1 cellular context compared by ENCODE assay signal in genomic region chr7:26910221-26910620, GRCh38.
TF ChIP-seq lines count a peak whose summit lies in the region.

No MANE protein-coding gene starts in this region.

TF ChIP-seq in HepG2, 621 proteins besides CTCF, POLR2A, EP300 and RAD21 (continued from another document and continues in another):
- TF ChIP-seq ZNF687 (CRISPR knock-in tag; IDR thresholded peaks at IDR 0.05) (no peak), FOXP1 (IDR thresholded peaks at IDR 0.05) (no peak), FOXP1 (CRISPR knock-in tag; IDR thresholded peaks at IDR 0.05) (peak; percentile 91), ZNF713 (CRISPR knock-in tag; IDR thresholded peaks at IDR 0.05) (no peak), HOXA3 (CRISPR knock-in tag; IDR thresholded peaks at IDR 0.05) (no peak), ZNF776 (CRISPR knock-in tag; IDR thresholded peaks at IDR 0.05) (no peak), CHCHD3 (CRISPR knock-in tag; IDR thresholded peaks at IDR 0.05) (no peak), ZBTB42 (CRISPR knock-in tag; IDR thresholded peaks at IDR 0.05) (no peak), DMAP1 (CRISPR knock-in tag; IDR thresholded peaks at IDR 0.05) (no peak), ZNF136 (CRISPR knock-in tag; IDR thresholded peaks at IDR 0.05; ENCODE audit: low read depth) (no peak), RNF2 (conservative IDR thresholded peaks at IDR 0.05; ENCODE audit: low read depth) (no peak), ZNF652 (CRISPR knock-in tag; IDR thresholded peaks at IDR 0.05; ENCODE audit: borderline replicate concordance, low read depth) (no peak), ZNF547 (CRISPR knock-in tag; IDR thresholded peaks at IDR 0.05) (no peak), HOMEZ (CRISPR knock-in tag; IDR thresholded peaks at IDR 0.05; ENCODE audit: low read depth) (0 out of 2 replicates have a peak, but pooled peaks have one; percentile 20), FOXO1 (CRISPR knock-in tag; IDR thresholded peaks at IDR 0.05) (peak; percentile 20; the same call in 1 of the 2 replicates), SAP130 (CRISPR knock-in tag; IDR thresholded peaks at IDR 0.05; ENCODE audit: low read depth) (peak; percentile 17; the same call in 1 of the 2 replicates), ZFP82 (CRISPR knock-in tag; IDR thresholded peaks at IDR 0.05; ENCODE audit: borderline replicate concordance) (no peak), GTF2F1 (IDR thresholded peaks at IDR 0.05; ENCODE audit: low read length) (no peak), SKIL (CRISPR knock-in tag; IDR thresholded peaks at IDR 0.05; ENCODE audit: borderline replicate concordance) (no peak), ERF (CRISPR knock-in tag; IDR thresholded peaks at IDR 0.05) (no peak), PAXIP1 (CRISPR knock-in tag; conservative IDR thresholded peaks at IDR 0.05) (no peak), ZNF180 (CRISPR knock-in tag; IDR thresholded peaks at IDR 0.05; ENCODE audit: borderline replicate concordance, low read depth) (no peak), ATM (IDR thresholded peaks at IDR 0.05; ENCODE audit: borderline replicate concordance) (no peak), MEIS1 (CRISPR knock-in tag; IDR thresholded peaks at IDR 0.05; ENCODE audit: borderline replicate concordance) (no peak), ATF6 (CRISPR knock-in tag; conservative IDR thresholded peaks at IDR 0.05) (no peak), ATF3 (CRISPR knock-in tag; IDR thresholded peaks at IDR 0.05) (peak; percentile 63), FOSL2 (CRISPR knock-in tag; IDR thresholded peaks at IDR 0.05) (peak; percentile 96), ZNF740 (CRISPR knock-in tag; IDR thresholded peaks at IDR 0.05) (no peak), ZNF784 (CRISPR knock-in tag; IDR thresholded peaks at IDR 0.05; ENCODE audit: borderline replicate concordance) (no peak), NFIB (CRISPR knock-in tag; IDR thresholded peaks at IDR 0.05; ENCODE audit: borderline replicate concordance) (no peak), SALL1 (CRISPR knock-in tag; IDR thresholded peaks at IDR 0.05) (peak; percentile 51), NFIC (IDR thresholded peaks at IDR 0.05; ENCODE audit: low read length) (no peak), ZNF24 (IDR thresholded peaks at IDR 0.05) (no peak), YY1 (IDR thresholded peaks at IDR 0.05; ENCODE audit: insufficient read depth, insufficient replicate concordance, low read depth, low read length) (no peak), ZNF317 (CRISPR knock-in tag; IDR thresholded peaks at IDR 0.05) (no peak), KMT2A (CRISPR knock-in tag; IDR thresholded peaks at IDR 0.05) (no peak), PAWR (CRISPR knock-in tag; IDR thresholded peaks at IDR 0.05; ENCODE audit: borderline replicate concordance) (no peak), DR1 (CRISPR knock-in tag; IDR thresholded peaks at IDR 0.05) (no peak), ZBTB37 (CRISPR knock-in tag; IDR thresholded peaks at IDR 0.05) (no peak), ZNF292 (CRISPR knock-in tag; IDR thresholded peaks at IDR 0.05; ENCODE audit: borderline replicate concordance, low read depth) (no peak), NR2F1 (CRISPR knock-in tag; IDR thresholded peaks at IDR 0.05) (peak; percentile 85 to 89), ZNF569 (CRISPR knock-in tag; IDR thresholded peaks at IDR 0.05; ENCODE audit: borderline replicate concordance) (no peak), GABPB1 (CRISPR knock-in tag; IDR thresholded peaks at IDR 0.05) (0 out of 2 replicates have a peak, but pooled peaks have one; percentile 27), ZNF30 (CRISPR knock-in tag; IDR thresholded peaks at IDR 0.05) (no peak), ZFP62 (CRISPR knock-in tag; IDR thresholded peaks at IDR 0.05) (no peak), TSC22D2 (CRISPR knock-in tag; IDR thresholded peaks at IDR 0.05; ENCODE audit: borderline replicate concordance) (no peak), DPF2 (CRISPR knock-in tag; IDR thresholded peaks at IDR 0.05; ENCODE audit: borderline replicate concordance, low read depth) (no peak), PHF5A (CRISPR knock-in tag; IDR thresholded peaks at IDR 0.05; ENCODE audit: low read depth, unreplicated experiment) (no peak), IRF2 (CRISPR knock-in tag; IDR thresholded peaks at IDR 0.05) (no peak), ZNF235 (CRISPR knock-in tag; IDR thresholded peaks at IDR 0.05; ENCODE audit: borderline replicate concordance) (no peak), HMG20A (CRISPR knock-in tag; IDR thresholded peaks at IDR 0.05; ENCODE audit: borderline replicate concordance) (peak; percentile 80; the same call in 1 of the 2 replicates), ZNF280B (CRISPR knock-in tag; IDR thresholded peaks at IDR 0.05; ENCODE audit: borderline replicate concordance) (no peak), CEBPB (IDR thresholded peaks at IDR 0.05; ENCODE audit: borderline replicate concordance, low read depth, low read length) (peak; percentile 24; the same call in 1 of the 2 replicates), BHLHE40 (IDR thresholded peaks at IDR 0.05; ENCODE audit: low read length) (no peak)
